In genomic region chr14:23555882-23556699, GRCh38 we compare ENCODE assay signal across 8 cellular contexts. TPM values are rescaled to one million over a fixed set of nuclear protein-coding genes. Genes with fewer than 3 reads are reported as not detected.
DNase-seq lines count a peak whose midpoint lies in the region; ATAC-seq and TF ChIP-seq lines count a peak whose summit lies in the region.

TSS of gene THTPA (plus strand) at chr14:23556271. CDS start at chr14:23556758, 487 bp downstream.

- no peak for TF ChIP-seq POLR2A in lower leg skin (IDR thresholded peaks at IDR 0.05)

- DNase-seq in C1 segment of cervical spinal cord (lab: John Stamatoyannopoulos, UW) = peak; percentile 29 to 97 (median 91)
- DNase-seq in NCI-H748 treated with DMSO at 0.1 percent for 48 hours (lab: John Stamatoyannopoulos, UW) = peak; percentile 76
- peak; percentile 82 to 93 for DNase-seq in activated CD4-positive, alpha-beta T cell treated with anti-CD3 and anti-CD28 coated beads, Interleukin-2, amount 50 U/mL, for 24 hours (ENCODE audit: low read depth in 1 of 2, low spot score in 1 of 2)
- DNase-seq in dermis blood vessel endothelial cell = peak; percentile 91
- DNase-seq in lower leg skin (ENCODE audit: low spot score in 2 of 2) = peak; percentile 90 to 98
- DNase-seq in stimulated activated CD4-positive, alpha-beta T cell treated with anti-CD3 and anti-CD28 coated beads, Interleukin-4, amount 100 ng/mL, for 4 hours = peak; percentile 91 to 93

- 1% methylated on average over 8 to 48 of the region's 54 CpGs for WGBS in lower leg skin, 2 donors

- peak; percentile 78 for ATAC-seq in GM19372 (IDR thresholded peaks at IDR 0.05; ENCODE audit: low read depth, unreplicated experiment)
- ATAC-seq in HG03521 (IDR thresholded peaks at IDR 0.05; ENCODE audit: unreplicated experiment) = peak; percentile 83

- TF ChIP-seq CTCF in lower leg skin (IDR thresholded peaks at IDR 0.05) = no peak

- H3K4me3 ChIP-seq in lower leg skin (ENCODE audit: low read depth, poor library complexity, severe bottlenecking) = peak within 1 kb of the TSS; percentile 74

- intact Hi-C loops in lower leg skin (cut with DNase I; ENCODE audit: low total_unique reads) = loop anchor here (5.0 kb wide), 1 partner anchor 79 kb away; no protein-coding TSS in a partner anchor

RNA-seq across cellular contexts. Expression of gene THTPA, which starts in this region (rescaled TPM):
- total RNA-seq in dermis blood vessel endothelial cell (6.0 and 10.6 TPM in 2 replicates), lower leg skin (10 to 100 TPM in 3 of 4 donors, 1 to 10 TPM in 1; 2.8 to 10.9 (median 10.7) TPM)

Comparison
In these comparisons a context has a peak if more than half of its experiments do, and no peak if none do; other contexts are left out.
1. Peak in every context shown above with its lines: DNase-seq, ATAC-seq and H3K4me3 ChIP-seq.